Comparison of ENCODE assay signal across 8 cellular contexts in the genomic region with DNA sequence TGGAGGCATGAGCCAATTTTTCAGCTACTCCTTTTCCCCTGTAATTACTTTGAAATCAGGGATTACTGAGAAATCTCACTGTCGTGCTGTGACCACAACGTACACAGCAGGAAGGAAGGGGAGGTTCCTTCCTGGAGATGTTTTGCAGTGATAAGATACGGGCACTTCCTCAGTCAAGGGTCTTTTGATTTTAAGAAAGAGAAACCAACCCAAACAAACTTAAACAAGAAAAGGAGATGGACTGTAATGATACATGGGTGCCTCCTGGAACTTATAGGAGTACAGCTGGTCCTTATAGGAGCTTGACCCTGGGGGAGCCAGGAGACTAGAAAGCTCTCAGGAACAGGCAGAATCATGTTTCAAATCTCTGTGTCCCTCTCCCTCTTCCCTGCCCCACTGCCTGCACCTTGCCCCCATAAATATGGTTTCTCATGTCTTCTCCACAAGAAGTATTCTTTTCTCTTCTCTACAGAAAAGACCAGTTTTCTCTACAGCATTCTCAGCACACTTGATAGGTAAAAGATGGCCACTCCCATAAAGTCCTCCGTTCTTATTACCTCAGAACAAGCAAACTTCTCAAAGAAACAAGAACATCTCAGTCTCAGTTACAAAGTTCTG.
A peak's percentile ranks its signal among the peaks of the same experiment; 100 is the strongest.
DNase-seq lines count a peak whose midpoint lies in the region; ATAC-seq and TF ChIP-seq lines count a peak whose summit lies in the region.

No MANE protein-coding gene starts in this region.

- peak; percentile 29 for ATAC-seq in HG02943 (IDR thresholded peaks at IDR 0.05; ENCODE audit: low read depth, unreplicated experiment)

- H3K36me3 ChIP-seq in esophagus muscularis mucosa, result no peaks in the 10 kb centered on the region
- no peaks in the 10 kb centered on the region for H3K36me3 ChIP-seq in stomach

- intact Hi-C loops in esophagus muscularis mucosa (cut with DNase I) (no loop called here), stomach (cut with DNase I; ENCODE audit: low total_unique reads) (no loop called here)

- peak overlapping the region in 3 of 4 donors; percentile 41 to 61 (median 45) for H3K27ac ChIP-seq in esophagus muscularis mucosa (replicated peaks in 1 of 4)
- peak overlapping the region in 4 of 5 donors; percentile 44 to 79 (median 58) for H3K27ac ChIP-seq in stomach

- peak; percentile 19 for DNase-seq in activated CD4-positive, alpha-beta T cell treated with anti-CD3 and anti-CD28 coated beads for 1 hour
- no peak for DNase-seq in activated CD4-positive, alpha-beta T cell treated with anti-CD3 and anti-CD28 coated beads, Interleukin-2, amount 50 U/mL, for 48 hours
- DNase-seq in T-helper 2 cell (peak in 3 of 5 experiments; percentile 42 to 92 (median 73)), esophagus muscularis mucosa (ENCODE audit: extremely low spot score) (no peak), stomach (no peak), SW480 (ENCODE audit: low spot score) (no peak), ACHN (no peak)

- WGBS in esophagus muscularis mucosa, result 38% methylated on average over 4 of the region's 4 CpGs
- WGBS in stomach, 5 donors, result 22 to 40% (median 26%) methylated on average over 4 of the region's 4 CpGs

- in situ Hi-C loops in ACHN (cut with HindIII; ENCODE audit: low pct_ligation_motif_present, low pct_unique_long_range_greater_than_20kb, low sequenced_read_pairs), result no loop called here

- H3K4me1 ChIP-seq in esophagus muscularis mucosa (peaks cover 0 to 8% (median 2%) of the 10 kb centered on the region in 4 donors), stomach (peaks cover 0 to 12% (median 0%) of the 10 kb centered on the region in 4 donors)

- TF ChIP-seq CTCF in esophagus muscularis mucosa (IDR thresholded peaks at IDR 0.05) (no peak), stomach (IDR thresholded peaks at IDR 0.05) (no peak)

- TF ChIP-seq EP300 in esophagus muscularis mucosa (IDR thresholded peaks at IDR 0.05) (no peak), stomach (IDR thresholded peaks at IDR 0.05) (no peak)

- no peak for TF ChIP-seq POLR2A in esophagus muscularis mucosa (IDR thresholded peaks at IDR 0.05; ENCODE audit: low read depth)
- no peak for TF ChIP-seq POLR2A in stomach (IDR thresholded peaks at IDR 0.05)

- H3K9me3 ChIP-seq in esophagus muscularis mucosa, result no peaks in the 10 kb centered on the region
- no peaks in the 10 kb centered on the region for H3K9me3 ChIP-seq in stomach

- H3K27me3 ChIP-seq in esophagus muscularis mucosa (no peaks in the 10 kb centered on the region), stomach (no peaks in the 10 kb centered on the region)

- H3K4me3 ChIP-seq in esophagus muscularis mucosa (no peak overlapping the region), stomach (no peak overlapping the region)

Comparison
In these comparisons a context has a peak if more than half of its experiments do, and no peak if none do; other contexts are left out.
1. DNase-seq: peak in activated CD4-positive, alpha-beta T cell treated with anti-CD3 and anti-CD28 coated beads for 1 hour (single experiment) and T-helper 2 cell (3 of 5); none in activated CD4-positive, alpha-beta T cell treated with anti-CD3 and anti-CD28 coated beads, Interleukin-2, amount 50 U/mL, for 48 hours (0 of 2), esophagus muscularis mucosa (single experiment), stomach (single experiment), SW480 (single experiment) and ACHN (single experiment).